33 cellular contexts compared by ENCODE assay signal in genomic region chr18:66119347-66119746, GRCh38.
"Had no signal": no experiment of that assay in that cellular context is flagged by ENCODE, and none has a peak within 500 bp of the region (broad histone marks: within the 10 kb centered on the region; RNA-seq: fewer than 3 reads in every experiment).

No MANE protein-coding gene starts in this region.

- H3K27me3 ChIP-seq: MG63 had no signal

- H3K4me3 ChIP-seq: MG63 had no signal

- H3K9me3 ChIP-seq: MG63 had no signal

- H3K36me3 ChIP-seq: MG63 had no signal

- DNase-seq: Kasumi-1, MG63, MM.1S, MV-4-11, NCI-H1048, NCI-H1092, NCI-H1092 treated with DMSO at 0.1 percent for 48 hours, NCI-H1105, NCI-H1105 treated with DMSO at 0.1 percent for 48 hours, NCI-H1417, NCI-H1417 treated with DMSO at 0.1 percent for 48 hours, NCI-H1436, NCI-H1436 treated with DMSO at 0.1 percent for 48 hours, NCI-H146, NCI-H1694, NCI-H1694 treated with DMSO at 0.1 percent for 48 hours, NCI-H187, NCI-H187 treated with DMSO at 0.1 percent for 48 hours, NCI-H1930, NCI-H2029, NCI-H2029 treated with DMSO at 0.1 percent for 48 hours, NCI-H2081, NCI-H2081 treated with DMSO at 0.1 percent for 48 hours, NCI-H2107, NCI-H2171, NCI-H2171 treated with DMSO at 0.1 percent for 48 hours, NCI-H2227 treated with DMSO at 0.1 percent for 48 hours, NCI-H226, NCI-H345, NCI-H446, NCI-H446 treated with DMSO at 0.1 percent for 48 hours, NCI-H510A, NCI-H510A treated with DMSO at 0.1 percent for 48 hours had no signal
